ENCODE assay signal across 8 cellular contexts in the genomic region with DNA sequence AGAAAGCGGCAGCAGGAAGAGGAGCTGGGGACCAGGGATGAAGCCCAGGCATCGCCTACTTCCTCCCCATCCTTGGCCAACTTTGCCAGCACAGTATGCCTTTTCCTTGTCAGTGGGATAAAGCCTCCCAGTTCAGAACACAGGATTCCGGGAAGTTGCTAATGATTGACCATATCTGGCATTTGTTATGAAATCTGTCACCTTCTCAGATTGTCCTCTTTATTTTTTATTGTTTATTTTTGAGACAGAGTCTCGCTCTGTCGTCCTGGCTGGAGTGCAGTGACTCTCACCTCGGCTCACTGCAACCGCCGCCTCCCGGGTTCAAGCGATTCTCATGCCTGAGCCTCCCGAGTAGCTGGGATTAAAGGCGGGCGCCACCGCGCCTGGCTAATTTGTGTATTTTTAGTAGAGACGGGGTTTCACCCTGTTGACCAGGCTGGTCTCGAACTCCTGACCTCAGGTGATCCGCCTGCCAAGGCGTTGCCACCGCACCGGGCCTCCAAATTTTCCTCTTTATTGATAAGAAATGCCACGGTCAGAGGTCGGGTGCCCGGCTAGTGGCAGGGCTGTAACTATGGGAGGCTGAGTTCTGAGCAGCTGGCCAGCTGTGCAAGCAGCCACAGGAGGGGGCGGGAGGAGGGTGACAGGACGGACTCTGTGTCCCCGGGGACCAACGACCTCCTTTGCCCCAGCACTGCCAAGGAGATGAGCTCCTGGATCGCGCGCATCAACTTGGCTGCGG. TPM values are rescaled to one million over a fixed set of nuclear protein-coding genes. Genes with fewer than 3 reads are reported as not detected.
DNase-seq lines count a peak whose midpoint lies in the region; ATAC-seq and TF ChIP-seq lines count a peak whose summit lies in the region.

No MANE protein-coding gene starts in this region.

- H3K4me2 ChIP-seq in SK-N-SH (peak overlapping the region; percentile 88), mesendoderm (ENCODE audit: low read length) (peak overlapping the region; percentile 77)

- H3K4me1 ChIP-seq in SK-N-SH (ENCODE audit: control insufficient read depth in 1 of 2, insufficient read depth in 2 of 2, low read depth in 1 of 2, low read length in 1 of 2) (no peaks in the 10 kb centered on the region; a peak in 1 of 4 replicates), mesendoderm (ENCODE audit: control insufficient read depth, low read depth, low read length) (no peaks in the 10 kb centered on the region), tibial artery (peaks cover 0 to 12% (median 5%) of the 10 kb centered on the region in 4 donors), HAP-1 (no peaks in the 10 kb centered on the region)

- 72% methylated on average over 24 of the region's 32 CpGs for WGBS in SK-N-SH (ENCODE audit: low lambda C conversion rate)
- no CpG with 5 or more reads among the region's 32 CpGs for WGBS in mesendoderm (ENCODE audit: extremely low coverage, insufficient coverage, low lambda C conversion rate)

- peaks cover 10% of the 10 kb centered on the region; the same call in 1 of the 2 replicates for H3K27me3 ChIP-seq in SK-N-SH (ENCODE audit: insufficient read depth)
- no peaks in the 10 kb centered on the region for H3K27me3 ChIP-seq in mesendoderm (ENCODE audit: insufficient read depth, low read length, poor library complexity)
- no peaks in the 10 kb centered on the region for H3K27me3 ChIP-seq in tibial artery
- H3K27me3 ChIP-seq in HAP-1 (ENCODE audit: low read depth): no peaks in the 10 kb centered on the region

- H2AFZ ChIP-seq in SK-N-SH (ENCODE audit: low read depth): peak overlapping the region; percentile 88; the same call in 1 of the 2 replicates

- peak overlapping the region; percentile 90 for H3K56ac ChIP-seq in mesendoderm (ENCODE audit: low read length)

- no peak for DNase-seq in SK-N-SH
- DNase-seq in choroid plexus epithelial cell (ENCODE audit: low read depth): no peak
- DNase-seq in mesendoderm: no peak
- DNase-seq in tibial artery: no peak
- no peak for DNase-seq in NCI-H1694 treated with DMSO at 0.1 percent for 48 hours (lab: John Stamatoyannopoulos, UW)
- DNase-seq in iPS-NIHi11 (ENCODE audit: low spot score): no peak
- no peak for DNase-seq in HAP-1 (ENCODE audit: low spot score in 2 of 2)

- TF ChIP-seq EP300 in SK-N-SH (IDR thresholded peaks at IDR 0.05; ENCODE audit: borderline replicate concordance in 1 of 2, low read depth in 1 of 2, low read length in 1 of 2): no peak

- H3F3A ChIP-seq in SK-N-SH (replicated peaks; ENCODE audit: insufficient read depth): no peaks in the 10 kb centered on the region

- ATAC-seq in SK-N-SH treated with all-trans-retinoic acid at 6 μM for 48 hours: no peak

- H2BK120ac ChIP-seq in mesendoderm (ENCODE audit: low read depth, low read length): no peak overlapping the region

- no peaks in the 10 kb centered on the region for H3K79me1 ChIP-seq in mesendoderm (ENCODE audit: low read length)

- H2BK5ac ChIP-seq in mesendoderm (ENCODE audit: low read length): no peak overlapping the region

- no peaks in the 10 kb centered on the region for H4K20me1 ChIP-seq in SK-N-SH (ENCODE audit: insufficient read depth)

- in situ Hi-C loops in HAP-1 (cut with MboI; ENCODE audit: low sequenced_read_pairs): no loop called here

- CTCF ChIA-PET in SK-N-SH (lab: Yijun Ruan, JAX): interaction anchor here (0.6 to 10.2 kb wide), 50 partner anchors 8 to 572 kb away, joined by 3 to 98 read pairs (median 6); partner anchors contain the start of gene IL1RN

- TF ChIP-seq RAD21 in SK-N-SH (IDR thresholded peaks at IDR 0.05; ENCODE audit: low read length): no peak

- TF ChIP-seq CTCF in SK-N-SH (IDR thresholded peaks at IDR 0.05): no peak
- TF ChIP-seq CTCF in choroid plexus epithelial cell (conservative IDR thresholded peaks at IDR 0.05; ENCODE audit: low read depth, low read length): no peak
- TF ChIP-seq CTCF in tibial artery (IDR thresholded peaks at IDR 0.05): no peak

- no peak overlapping the region for H3K27ac ChIP-seq in SK-N-SH (ENCODE audit: low read depth in 2 of 2, low read length in 1 of 2)
- no peak overlapping the region for H3K27ac ChIP-seq in mesendoderm (ENCODE audit: low read depth, low read length)
- peak overlapping the region; percentile 45 to 59 for H3K27ac ChIP-seq in tibial artery

- POLR2A ChIA-PET in SK-N-SH (lab: Yijun Ruan, JAX): interaction anchor here (1.2 kb wide), 1 partner anchor 39 kb away, joined by 3 read pairs; no protein-coding TSS in a partner anchor

- no peaks in the 10 kb centered on the region for H3K9me3 ChIP-seq in SK-N-SH
- no peaks in the 10 kb centered on the region for H3K9me3 ChIP-seq in tibial artery
- no peaks in the 10 kb centered on the region for H3K9me3 ChIP-seq in HAP-1

- no peak overlapping the region for H3K4ac ChIP-seq in mesendoderm (ENCODE audit: low read depth, low read length)

- H3K4me3 ChIP-seq in SK-N-SH (ENCODE audit: low read depth in 2 of 2, low read length in 1 of 2) (peak overlapping the region; percentile 66 to 81), choroid plexus epithelial cell (ENCODE audit: low read depth, low read length) (peak overlapping the region; percentile 79), mesendoderm (ENCODE audit: low read length) (peak overlapping the region; percentile 57), tibial artery (peak overlapping the region; percentile 62 to 76), HAP-1 (no peak overlapping the region)

- H3K9me2 ChIP-seq in SK-N-SH: no peaks in the 10 kb centered on the region

- H4K8ac ChIP-seq in mesendoderm (ENCODE audit: low read depth, low read length): no peak overlapping the region

- H3K79me2 ChIP-seq in SK-N-SH (ENCODE audit: insufficient read depth): no peaks in the 10 kb centered on the region
- H3K79me2 ChIP-seq in mesendoderm (ENCODE audit: control insufficient read depth, insufficient read depth, low read length): no peaks in the 10 kb centered on the region

- H3K23ac ChIP-seq in mesendoderm (ENCODE audit: low read length): no peak overlapping the region

- H3K9ac ChIP-seq in SK-N-SH (peak overlapping the region; percentile 44; the same call in 1 of the 2 replicates), mesendoderm (ENCODE audit: low read length) (peak overlapping the region; percentile 81)

- H2AK5ac ChIP-seq in mesendoderm (ENCODE audit: low read length): no peak overlapping the region

- intact Hi-C loops in tibial artery (cut with DNase I; ENCODE audit: low total_unique reads): no loop called here

- no peak overlapping the region for H4K5ac ChIP-seq in mesendoderm (ENCODE audit: low read length)

- H2BK15ac ChIP-seq in mesendoderm (replicated peaks; ENCODE audit: low read depth): no peak overlapping the region

- H3K36me3 ChIP-seq in SK-N-SH (replicated peaks in 1 of 2; ENCODE audit: control insufficient read depth in 1 of 2, insufficient read depth in 2 of 2, low read length in 1 of 2): no peaks in the 10 kb centered on the region
- H3K36me3 ChIP-seq in mesendoderm (ENCODE audit: control insufficient read depth, insufficient read depth, low read length): no peaks in the 10 kb centered on the region
- peaks cover 0 to 6% (median 0%) of the 10 kb centered on the region in 3 donors for H3K36me3 ChIP-seq in tibial artery
- no peaks in the 10 kb centered on the region for H3K36me3 ChIP-seq in HAP-1 (replicated peaks)

- H3K18ac ChIP-seq in mesendoderm (ENCODE audit: low read length): no peak overlapping the region

TF ChIP-seq in SK-N-SH, 30 proteins besides CTCF, POLR2A, EP300 and RAD21 (continues in another document):
- no peak for TF ChIP-seq FOSL2 (IDR thresholded peaks at IDR 0.05; ENCODE audit: borderline replicate concordance, low read depth)
- no peak for TF ChIP-seq RFX5 (IDR thresholded peaks at IDR 0.05; ENCODE audit: low read length)

TF ChIP-seq in SK-N-SH treated with all-trans-retinoic acid at 6 μM for 48 hours, 23 proteins besides CTCF, POLR2A, EP300 and RAD21 (continues in another document):
- TF ChIP-seq CSDC2 (CRISPR knock-in tag; IDR thresholded peaks at IDR 0.05): no peak
- TF ChIP-seq, protein P1, sequence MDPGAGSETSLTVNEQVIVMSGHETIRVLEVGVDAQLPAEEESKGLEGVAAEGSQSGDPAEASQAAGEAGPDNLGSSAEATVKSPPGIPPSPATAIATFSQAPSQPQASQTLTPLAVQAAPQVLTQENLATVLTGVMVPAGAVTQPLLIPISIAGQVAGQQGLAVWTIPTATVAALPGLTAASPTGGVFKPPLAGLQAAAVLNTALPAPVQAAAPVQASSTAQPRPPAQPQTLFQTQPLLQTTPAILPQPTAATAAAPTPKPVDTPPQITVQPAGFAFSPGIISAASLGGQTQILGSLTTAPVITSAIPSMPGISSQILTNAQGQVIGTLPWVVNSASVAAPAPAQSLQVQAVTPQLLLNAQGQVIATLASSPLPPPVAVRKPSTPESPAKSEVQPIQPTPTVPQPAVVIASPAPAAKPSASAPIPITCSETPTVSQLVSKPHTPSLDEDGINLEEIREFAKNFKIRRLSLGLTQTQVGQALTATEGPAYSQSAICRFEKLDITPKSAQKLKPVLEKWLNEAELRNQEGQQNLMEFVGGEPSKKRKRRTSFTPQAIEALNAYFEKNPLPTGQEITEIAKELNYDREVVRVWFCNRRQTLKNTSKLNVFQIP (CRISPR knock-in tag; IDR thresholded peaks at IDR 0.05; ENCODE audit: borderline replicate concordance, low read depth): no peak
- no peak for TF ChIP-seq ZFP3 (CRISPR knock-in tag; IDR thresholded peaks at IDR 0.05)
- TF ChIP-seq SNAI2 (CRISPR knock-in tag; IDR thresholded peaks at IDR 0.05): no peak

RNA-seq across cellular contexts. Expression of gene PSD4, which starts 24.4 kb away (rescaled TPM):
- polyA plus RNA-seq in SK-N-SH (2012; rRNA removed): 0.31 and 0.35 TPM in 2 replicates
- 0.14 and 0.24 TPM in 2 replicates for polyA plus RNA-seq in SK-N-SH (2012; cell fraction: cytosol; rRNA removed)
- 0.31 and 0.43 TPM in 2 replicates for polyA plus RNA-seq in SK-N-SH (2012; cell fraction: nucleus; rRNA removed)
- polyA plus RNA-seq in mesendoderm (2013, experiment 1 of 2): 0.87 TPM
- polyA plus RNA-seq in mesendoderm (2013, experiment 2 of 2): 0.90 TPM

Comparison
In these comparisons a context has a peak if more than half of its experiments do, and no peak if none do; other contexts are left out.
1. H3K27ac ChIP-seq: peak in tibial artery (2 of 2); none in SK-N-SH (0 of 2) and mesendoderm (single experiment).